17 cellular contexts compared by ENCODE assay signal in the genomic region with DNA sequence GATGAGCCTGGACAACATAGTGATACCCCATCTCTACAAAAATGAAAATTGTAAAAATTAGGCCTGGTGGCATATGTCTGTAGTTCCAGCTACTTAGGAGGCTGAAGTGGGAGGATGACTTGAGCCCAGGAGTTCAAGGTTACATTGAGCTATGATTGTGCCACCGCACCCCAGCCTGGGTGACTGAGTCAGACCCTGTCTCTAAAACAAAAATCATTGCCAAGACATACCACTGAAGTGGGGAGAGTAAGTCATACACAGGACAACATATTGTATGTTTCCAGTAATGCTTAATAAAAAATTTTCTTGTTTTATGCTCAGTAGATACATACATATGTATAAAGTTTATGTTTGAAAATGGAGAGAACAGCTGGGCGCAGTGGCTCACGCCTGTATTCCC. TPM values are rescaled to one million over a fixed set of nuclear protein-coding genes. Genes with fewer than 3 reads are reported as not detected.
DNase-seq lines count a peak whose midpoint lies in the region; ATAC-seq, FAIRE-seq and TF ChIP-seq lines count a peak whose summit lies in the region.
"Had no signal": no experiment of that assay in that cellular context is flagged by ENCODE, and none has a peak within 500 bp of the region (broad histone marks: within the 10 kb centered on the region; RNA-seq: fewer than 3 reads in every experiment).

No MANE protein-coding gene starts in this region.

- ATAC-seq in GM23338 (no peak), left ventricle myocardium superior (no peak)

- H3K79me2 ChIP-seq in GM23338 (replicated peaks; ENCODE audit: insufficient read depth) (no peaks in the 10 kb centered on the region), astrocyte (ENCODE audit: insufficient read depth, low read length) (peaks cover 5% of the 10 kb centered on the region)

- H3K4me1 Mint-ChIP-seq in activated naive CD8-positive, alpha-beta T cell (ENCODE audit: low read depth): peaks cover 4% of the 10 kb centered on the region
- no peaks in the 10 kb centered on the region for H3K4me1 Mint-ChIP-seq in activated naive CD8-positive, alpha-beta T cell treated with anti-CD3 and anti-CD28 coated beads for 36 hours
- H3K4me1 Mint-ChIP-seq in GM23338: no peaks in the 10 kb centered on the region
- no peaks in the 10 kb centered on the region for H3K4me1 Mint-ChIP-seq in astrocyte (ENCODE audit: low read depth, unreplicated experiment)
- H3K4me1 Mint-ChIP-seq in osteocyte (ENCODE audit: unreplicated experiment): peaks cover 18% of the 10 kb centered on the region
- H3K4me1 Mint-ChIP-seq: B cell had no signal

- H2AFZ ChIP-seq in GM23338: no peak overlapping the region
- H2AFZ ChIP-seq in astrocyte (ENCODE audit: low read depth, low read length): no peak overlapping the region

- H3K4me1 ChIP-seq in GM23338 (ENCODE audit: insufficient read depth) (no peaks in the 10 kb centered on the region), astrocyte (ENCODE audit: insufficient read depth, low read length) (no peaks in the 10 kb centered on the region)

- H3K36me3 Mint-ChIP-seq in activated naive CD8-positive, alpha-beta T cell: peaks cover 10% of the 10 kb centered on the region
- peaks cover 20% of the 10 kb centered on the region for H3K36me3 Mint-ChIP-seq in activated naive CD8-positive, alpha-beta T cell treated with anti-CD3 and anti-CD28 coated beads for 36 hours
- H3K36me3 Mint-ChIP-seq in GM23338 (ENCODE audit: low read depth) (peaks cover 40% of the 10 kb centered on the region), astrocyte (ENCODE audit: low read depth, unreplicated experiment) (peaks cover 10% of the 10 kb centered on the region), osteocyte (ENCODE audit: unreplicated experiment) (peaks cover 33% of the 10 kb centered on the region)

- no peak overlapping the region for H3K4me2 ChIP-seq in GM23338
- H3K4me2 ChIP-seq in astrocyte (ENCODE audit: low read length): no peak overlapping the region

- TF ChIP-seq POLR2A in lower leg skin (IDR thresholded peaks at IDR 0.05): no peak

- 0 out of 2 replicates have a peak, but pooled peaks cover 3% of the 10 kb centered on the region for H4K20me1 ChIP-seq in GM23338 (replicated peaks; ENCODE audit: insufficient read depth)
- peaks cover 6% of the 10 kb centered on the region for H4K20me1 ChIP-seq in astrocyte (ENCODE audit: insufficient read depth, low read length)

- H3K27me3 ChIP-seq in GM23338 (ENCODE audit: insufficient read depth) (no peaks in the 10 kb centered on the region), astrocyte (ENCODE audit: insufficient read depth, low read length) (no peaks in the 10 kb centered on the region)
- H3K27me3 ChIP-seq: SJSA1 had no signal

- H3K9me2 ChIP-seq in GM23338 (ENCODE audit: insufficient read depth): no peaks in the 10 kb centered on the region

- FAIRE-seq in astrocyte (lab: Jason Lieb, UNC): no peak
- FAIRE-seq: H54 had no signal

- no peak overlapping the region for H3K4me3 Mint-ChIP-seq in activated naive CD8-positive, alpha-beta T cell
- no peak overlapping the region for H3K4me3 Mint-ChIP-seq in activated naive CD8-positive, alpha-beta T cell treated with anti-CD3 and anti-CD28 coated beads for 36 hours
- H3K4me3 Mint-ChIP-seq in GM23338 (no peak overlapping the region), astrocyte (ENCODE audit: unreplicated experiment) (no peak overlapping the region), osteocyte (ENCODE audit: unreplicated experiment) (no peak overlapping the region)
- H3K4me3 Mint-ChIP-seq: B cell; CD8-positive, alpha-beta memory T cell had no signal

- H3K36me3 ChIP-seq in GM23338 (ENCODE audit: insufficient read depth) (peaks cover 3% of the 10 kb centered on the region; the same call in 1 of the 2 replicates), astrocyte (ENCODE audit: insufficient read depth, low read length) (peaks cover 27% of the 10 kb centered on the region)

- no peak overlapping the region for H3K4me3 ChIP-seq in GM23338
- no peak overlapping the region for H3K4me3 ChIP-seq in astrocyte (ENCODE audit: insufficient read depth, low read depth, low read length)
- no peak overlapping the region for H3K4me3 ChIP-seq in lower leg skin (ENCODE audit: low read depth, poor library complexity, severe bottlenecking)
- H3K4me3 ChIP-seq: SJSA1 had no signal

- intact Hi-C loops in left ventricle myocardium superior (cut with micrococcal nuclease): no loop called here
- intact Hi-C loops in lower leg skin (cut with DNase I; ENCODE audit: low total_unique reads): no loop called here

- 96 to 99% methylated on average over 3 of the region's 3 CpGs for WGBS in lower leg skin, 2 donors

- DNase-seq in activated naive CD8-positive, alpha-beta T cell treated with anti-CD3 and anti-CD28 coated beads for 36 hours: no peak
- DNase-seq in GM23338 (ENCODE audit: low spot score) (no peak), astrocyte (ENCODE audit: low read depth) (peak; percentile 29), osteocyte (ENCODE audit: extremely low spot score, unreplicated experiment) (no peak), left ventricle myocardium superior (no peak), lower leg skin (ENCODE audit: low spot score in 2 of 2) (no peak), NCI-H2196 treated with DMSO at 0.1 percent for 48 hours (lab: John Stamatoyannopoulos, UW; ENCODE audit: unreplicated experiment) (no peak)
- DNase-seq: CD8-positive, alpha-beta memory T cell; NCI-H1436 treated with DMSO at 0.1 percent for 48 hours; NCI-H2081; NCI-H524 treated with DMSO at 0.1 percent for 48 hours; OCI-M1 had no signal

- no peaks in the 10 kb centered on the region for H3K9me3 ChIP-seq in astrocyte (ENCODE audit: insufficient read depth, low read depth, low read length)
- H3K9me3 ChIP-seq: SJSA1 had no signal

- TF ChIP-seq CTCF in GM23338 (conservative IDR thresholded peaks at IDR 0.05; ENCODE audit: low read depth in 2 of 2) (no peak), astrocyte (IDR thresholded peaks at IDR 0.05; ENCODE audit: insufficient read depth, low read depth, low read length) (no peak), osteocyte (IDR thresholded peaks at IDR 0.05) (no peak), lower leg skin (IDR thresholded peaks at IDR 0.05) (no peak)

- no peaks in the 10 kb centered on the region for H3K27me3 Mint-ChIP-seq in activated naive CD8-positive, alpha-beta T cell
- H3K27me3 Mint-ChIP-seq in activated naive CD8-positive, alpha-beta T cell treated with anti-CD3 and anti-CD28 coated beads for 36 hours: no peaks in the 10 kb centered on the region
- H3K27me3 Mint-ChIP-seq in GM23338 (ENCODE audit: insufficient read depth, low read depth, poor library complexity): no peaks in the 10 kb centered on the region
- H3K27me3 Mint-ChIP-seq in astrocyte (ENCODE audit: low read depth, unreplicated experiment): no peaks in the 10 kb centered on the region
- no peaks in the 10 kb centered on the region for H3K27me3 Mint-ChIP-seq in osteocyte (ENCODE audit: unreplicated experiment)
- H3K27me3 Mint-ChIP-seq: B cell; CD8-positive, alpha-beta memory T cell; IgD-negative memory B cell had no signal

- H3K27ac Mint-ChIP-seq in activated naive CD8-positive, alpha-beta T cell: peak overlapping the region; percentile 1
- H3K27ac Mint-ChIP-seq in activated naive CD8-positive, alpha-beta T cell treated with anti-CD3 and anti-CD28 coated beads for 36 hours: no peak overlapping the region
- H3K27ac Mint-ChIP-seq in GM23338 (peak overlapping the region; percentile 11; the same call in 1 of the 2 replicates), astrocyte (ENCODE audit: unreplicated experiment) (no peak overlapping the region), osteocyte (ENCODE audit: unreplicated experiment) (peak overlapping the region; percentile 75)
- H3K27ac Mint-ChIP-seq: B cell had no signal

- no peaks in the 10 kb centered on the region for H3K9me3 Mint-ChIP-seq in activated naive CD8-positive, alpha-beta T cell (ENCODE audit: low read depth)
- no peaks in the 10 kb centered on the region for H3K9me3 Mint-ChIP-seq in activated naive CD8-positive, alpha-beta T cell treated with anti-CD3 and anti-CD28 coated beads for 36 hours
- no peaks in the 10 kb centered on the region for H3K9me3 Mint-ChIP-seq in GM23338
- no peaks in the 10 kb centered on the region for H3K9me3 Mint-ChIP-seq in astrocyte (ENCODE audit: unreplicated experiment)
- H3K9me3 Mint-ChIP-seq in osteocyte (ENCODE audit: unreplicated experiment): no peaks in the 10 kb centered on the region
- H3K9me3 Mint-ChIP-seq: CD8-positive, alpha-beta memory T cell; IgD-negative memory B cell had no signal

- no peaks in the 10 kb centered on the region for H3F3A ChIP-seq in GM23338 (replicated peaks; ENCODE audit: low read depth)

- H3K9ac ChIP-seq in astrocyte (ENCODE audit: low read length): no peak overlapping the region

- H3K27ac ChIP-seq in GM23338 (ENCODE audit: low read depth) (no peak overlapping the region), astrocyte (ENCODE audit: low read depth, low read length) (no peak overlapping the region)
- H3K27ac ChIP-seq: SJSA1 had no signal

TF ChIP-seq in GM23338, 12 proteins besides CTCF, POLR2A, EP300 and RAD21 (continues in another document):
- TF ChIP-seq CREB1 (CRISPR knock-in tag; IDR thresholded peaks at IDR 0.05; ENCODE audit: low read depth): no peak

RNA-seq across cellular contexts. Expression of a gene that starts 39.2 kb away (rescaled TPM):
- 100 to 1,000 TPM; 115 to 117 TPM for total RNA-seq in activated naive CD8-positive, alpha-beta T cell treated with anti-CD3 and anti-CD28 coated beads for 36 hours
- total RNA-seq in GM23338 (2014; rRNA removed; shearing (Covaris generic)): 22.9 and 28.7 TPM in 2 replicates
- 11.1 and 13.0 TPM in 2 replicates for polyA plus RNA-seq in GM23338 (2016; fragmentation: Nextera tagmentation; extraction: Ambion mirVana)
- 27.6 and 31.4 TPM in 2 replicates for total RNA-seq in astrocyte
- total RNA-seq in osteocyte: 41.0 and 45.4 TPM in 2 replicates
- 17.2 TPM for total RNA-seq in left ventricle myocardium superior
- 100 to 1,000 TPM in 1 of 4 donors, 10 to 100 TPM in 3; 69.8 to 184 (median 85.1) TPM for total RNA-seq in lower leg skin

RNA-seq across cellular contexts. Expression of a gene that starts 46.3 kb away (rescaled TPM):
- 10 to 100 TPM; 51.0 to 52.1 TPM for total RNA-seq in activated naive CD8-positive, alpha-beta T cell treated with anti-CD3 and anti-CD28 coated beads for 36 hours
- 11.0 and 16.0 TPM in 2 replicates for total RNA-seq in GM23338 (2014; rRNA removed; shearing (Covaris generic))
- 7.0 and 8.3 TPM in 2 replicates for polyA plus RNA-seq in GM23338 (2016; fragmentation: Nextera tagmentation; extraction: Ambion mirVana)
- total RNA-seq in astrocyte (46.0 and 47.4 TPM in 2 replicates), osteocyte (79.7 and 83.0 TPM in 2 replicates), left ventricle myocardium superior (53.6 TPM), lower leg skin (10 to 100 TPM; 31.2 to 43.2 (median 35.7) TPM)

Comparison
In these comparisons a context has a peak if more than half of its experiments do, and no peak if none do; other contexts are left out.
1. H3K27ac Mint-ChIP-seq: peak in activated naive CD8-positive, alpha-beta T cell (single experiment), GM23338 (single experiment) and osteocyte (single experiment); none in activated naive CD8-positive, alpha-beta T cell treated with anti-CD3 and anti-CD28 coated beads for 36 hours (single experiment) and astrocyte (single experiment).